ENCODE assay signal across 1 cellular context in the genomic region with DNA sequence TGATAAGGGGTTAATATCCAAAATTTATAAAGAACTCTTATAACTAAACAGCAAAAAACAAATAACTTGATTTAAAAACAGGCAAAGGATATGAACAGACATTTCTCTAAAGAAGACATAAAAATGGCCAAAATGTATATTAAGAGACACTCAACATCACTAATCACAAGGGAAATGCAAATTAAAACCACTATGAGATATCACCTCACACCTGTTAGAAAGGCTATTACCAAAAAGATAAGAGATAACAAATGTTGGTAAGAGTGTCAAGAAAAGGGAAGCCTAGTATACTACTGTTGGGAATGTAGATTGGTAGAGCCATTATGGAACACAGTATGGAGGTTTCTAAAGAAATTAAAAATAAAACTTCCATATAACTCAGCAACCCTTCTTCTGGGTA.
TF ChIP-seq lines count a peak whose summit lies in the region.

No MANE protein-coding gene starts in this region.

TF ChIP-seq in K562, 482 proteins besides CTCF, POLR2A, EP300 and RAD21 (continued from another document):
- TF ChIP-seq NFRKB (IDR thresholded peaks at IDR 0.05; ENCODE audit: low read depth) (no peak), ARID1B (IDR thresholded peaks at IDR 0.05) (peak; percentile 26; the same call in 1 of the 2 replicates), DACH1 (IDR thresholded peaks at IDR 0.05; ENCODE audit: partially characterized antibody) (no peak), ZNF707 (CRISPR knock-in tag; conservative IDR thresholded peaks at IDR 0.05) (no peak), NFE2L1 (tag; IDR thresholded peaks at IDR 0.05; ENCODE audit: borderline replicate concordance, low read depth) (no peak), TEAD4 (IDR thresholded peaks at IDR 0.05; ENCODE audit: low read length) (peak; percentile 37; the same call in 1 of the 2 replicates), TEAD4 (CRISPR knock-in tag; IDR thresholded peaks at IDR 0.05; ENCODE audit: borderline replicate concordance) (no peak)
- TF ChIP-seq, protein P1, sequence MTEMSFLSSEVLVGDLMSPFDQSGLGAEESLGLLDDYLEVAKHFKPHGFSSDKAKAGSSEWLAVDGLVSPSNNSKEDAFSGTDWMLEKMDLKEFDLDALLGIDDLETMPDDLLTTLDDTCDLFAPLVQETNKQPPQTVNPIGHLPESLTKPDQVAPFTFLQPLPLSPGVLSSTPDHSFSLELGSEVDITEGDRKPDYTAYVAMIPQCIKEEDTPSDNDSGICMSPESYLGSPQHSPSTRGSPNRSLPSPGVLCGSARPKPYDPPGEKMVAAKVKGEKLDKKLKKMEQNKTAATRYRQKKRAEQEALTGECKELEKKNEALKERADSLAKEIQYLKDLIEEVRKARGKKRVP (CRISPR knock-in tag; IDR thresholded peaks at IDR 0.05), result no peak
- TF ChIP-seq, protein P2, sequence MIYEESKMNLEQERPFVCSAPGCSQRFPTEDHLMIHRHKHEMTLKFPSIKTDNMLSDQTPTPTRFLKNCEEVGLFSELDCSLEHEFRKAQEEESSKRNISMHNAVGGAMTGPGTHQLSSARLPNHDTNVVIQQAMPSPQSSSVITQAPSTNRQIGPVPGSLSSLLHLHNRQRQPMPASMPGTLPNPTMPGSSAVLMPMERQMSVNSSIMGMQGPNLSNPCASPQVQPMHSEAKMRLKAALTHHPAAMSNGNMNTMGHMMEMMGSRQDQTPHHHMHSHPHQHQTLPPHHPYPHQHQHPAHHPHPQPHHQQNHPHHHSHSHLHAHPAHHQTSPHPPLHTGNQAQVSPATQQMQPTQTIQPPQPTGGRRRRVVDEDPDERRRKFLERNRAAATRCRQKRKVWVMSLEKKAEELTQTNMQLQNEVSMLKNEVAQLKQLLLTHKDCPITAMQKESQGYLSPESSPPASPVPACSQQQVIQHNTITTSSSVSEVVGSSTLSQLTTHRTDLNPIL (CRISPR knock-in tag; IDR thresholded peaks at IDR 0.05), result no peak
